In the genomic region with DNA sequence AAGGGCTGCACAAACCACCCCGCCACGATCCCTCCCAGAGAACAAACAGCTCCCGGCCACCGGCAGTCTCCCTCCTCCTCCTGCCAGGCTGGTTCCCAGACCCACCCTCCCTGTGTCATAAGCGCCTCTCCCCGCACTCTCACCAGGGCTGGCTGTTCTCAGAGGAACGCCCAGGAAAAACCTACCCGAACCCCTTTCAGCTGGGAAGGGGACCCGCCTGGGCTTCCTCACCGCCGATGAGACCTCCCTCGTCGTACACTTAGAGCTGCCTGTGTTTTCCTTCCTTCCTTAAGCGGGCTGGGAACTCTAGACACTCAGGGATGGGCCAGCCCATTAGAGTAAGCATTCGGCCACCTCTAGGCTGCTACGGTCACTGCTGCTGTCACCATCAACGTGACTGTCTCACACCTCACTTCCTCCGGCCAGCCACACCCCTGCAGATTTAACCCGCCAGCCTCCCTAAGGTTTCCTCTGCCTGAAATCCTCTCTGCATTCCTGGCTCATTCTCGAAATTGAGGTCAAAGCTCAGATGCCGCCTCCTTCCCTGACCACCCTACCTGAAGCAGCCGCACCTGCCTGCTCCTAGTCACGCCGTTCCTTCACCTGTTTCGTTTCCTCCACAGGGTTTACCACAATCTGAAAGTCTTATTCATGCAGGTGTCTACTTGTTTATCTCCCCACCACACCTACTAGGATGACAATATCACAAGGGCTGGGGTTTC, we compare ENCODE assay signal across 9 cellular contexts. TPM values are rescaled to one million over a fixed set of nuclear protein-coding genes. Genes with fewer than 3 reads are reported as not detected.
DNase-seq lines count a peak whose midpoint lies in the region; ATAC-seq and TF ChIP-seq lines count a peak whose summit lies in the region.
"Had no signal": no experiment of that assay in that cellular context is flagged by ENCODE, and none has a peak within 500 bp of the region (broad histone marks: within the 10 kb centered on the region; RNA-seq: fewer than 3 reads in every experiment).

No MANE protein-coding gene starts in this region.

- H3K4me3 ChIP-seq in right atrium auricular region = peak overlapping the region in 1 of 2 donors; percentile 18
- H3K4me3 ChIP-seq in SJCRH30 = peak overlapping the region; percentile 30
- peak overlapping the region in 5 of 10 donors; percentile 9 to 39 (median 36) for H3K4me3 ChIP-seq in heart right ventricle

- H3K27me3 ChIP-seq in right atrium auricular region = peaks cover 9 to 10% of the 10 kb centered on the region in 2 donors
- H3K27me3 ChIP-seq in SJCRH30 = peaks cover 10% of the 10 kb centered on the region
- peaks cover 0 to 92% (median 40%) of the 10 kb centered on the region in 7 donors for H3K27me3 ChIP-seq in heart right ventricle

- ATAC-seq in Right ventricle myocardium inferior (peak; percentile 45), heart right ventricle (peak; percentile 57 to 77 (median 70)), sciatic nerve (peak; percentile 28), GM18909 (IDR thresholded peaks at IDR 0.05; ENCODE audit: poor library complexity, unreplicated experiment) (no peak)

- 7 to 8% methylated on average over 25 of the region's 25 CpGs for WGBS in heart right ventricle, 2 donors

- H3K9me3 ChIP-seq in right atrium auricular region (peaks cover 0 to 14% of the 10 kb centered on the region in 2 donors), SJCRH30 (replicated peaks) (no peaks in the 10 kb centered on the region), heart right ventricle (peaks cover 0 to 5% (median 0%) of the 10 kb centered on the region in 11 donors)

- intact Hi-C loops in Right ventricle myocardium inferior (cut with DNase I) (no loop called here), heart right ventricle (cut with DNase I) (loop anchor here in 1 of 10 donors (10.0 kb wide), 1 partner anchor 46 kb away; a partner anchor contains a TSS), sciatic nerve (cut with DNase I) (no loop called here)

- TF ChIP-seq CTCF in right atrium auricular region (IDR thresholded peaks at IDR 0.05) (no peak), heart right ventricle (IDR thresholded peaks at IDR 0.05) (no peak)

- peak overlapping the region in 1 of 2 donors; percentile 27 for H3K27ac ChIP-seq in right atrium auricular region
- 0 out of 2 replicates have a peak overlapping the region, but pooled peaks have one; percentile 7 for H3K27ac ChIP-seq in SJCRH30
- peak overlapping the region in 4 of 10 donors; percentile 31 to 53 (median 38) for H3K27ac ChIP-seq in heart right ventricle

- H3K4me1 ChIP-seq in right atrium auricular region = peaks cover 0 to 8% of the 10 kb centered on the region in 2 donors
- H3K4me1 ChIP-seq in SJCRH30 = peaks cover 24% of the 10 kb centered on the region
- peaks cover 0 to 10% (median 3%) of the 10 kb centered on the region in 9 donors for H3K4me1 ChIP-seq in heart right ventricle

- H3K36me3 ChIP-seq in right atrium auricular region (no peaks in the 10 kb centered on the region), SJCRH30 (no peaks in the 10 kb centered on the region), heart right ventricle (no peaks in the 10 kb centered on the region)

- no peak for DNase-seq in Right ventricle myocardium inferior (ENCODE audit: missing footprints)
- DNase-seq in right atrium auricular region (ENCODE audit: low spot score) = no peak
- DNase-seq in SJCRH30 = peak; percentile 62 to 68
- peak in 1 of 2 donors; percentile 44 for DNase-seq in heart right ventricle
- DNase-seq in sciatic nerve (ENCODE audit: low spot score) = no peak
- no peak for DNase-seq in ecto neural progenitor cell (ENCODE audit: low spot score)
- DNase-seq in NCI-H524 treated with DMSO at 0.1 percent for 48 hours (lab: John Stamatoyannopoulos, UW) = no peak

RNA-seq across cellular contexts. Expression of a gene that starts 6.3 kb away (rescaled TPM):
- total RNA-seq in Right ventricle myocardium inferior = 47.8 TPM
- 10 to 100 TPM; 26.5 to 28.1 TPM for total RNA-seq in right atrium auricular region
- total RNA-seq in SJCRH30 (2014; rRNA removed; shearing (Covaris generic)) = 29.9 and 30.5 TPM in 2 replicates
- 10 to 100 TPM; 32.4 to 72.0 (median 54.5) TPM for total RNA-seq in heart right ventricle
- 10 to 100 TPM; 21.4 to 36.1 TPM for polyA plus RNA-seq in heart right ventricle
- total RNA-seq in sciatic nerve = 12.9 TPM

RNA-seq across cellular contexts. Expression of a gene that starts 6.4 kb away (rescaled TPM):
- total RNA-seq in Right ventricle myocardium inferior (1.9 TPM), right atrium auricular region (10 to 100 TPM in 1 of 2 donors, 1 to 10 TPM in 1; 6.7 to 13.8 TPM), heart right ventricle (1 to 10 TPM in 5 of 10 donors, under 1 TPM in 4, not detected in 1; 0.53 to 2.7 (median 1.1) TPM), sciatic nerve (1.2 TPM)
- total RNA-seq in SJCRH30 (2014; rRNA removed; shearing (Covaris generic)) = 1.4 and 1.7 TPM in 2 replicates
- polyA plus RNA-seq in heart right ventricle = 1 to 10 TPM; 3.7 to 7.9 TPM

RNA-seq across cellular contexts. Expression of a gene that starts 31.2 kb away (rescaled TPM):
- total RNA-seq in Right ventricle myocardium inferior (0.49 TPM), right atrium auricular region (under 1 TPM in 1 of 2 donors, not detected in 1; 0.16 TPM), heart right ventricle (under 1 TPM; 0.37 to 0.73 (median 0.46) TPM), sciatic nerve (0.89 TPM)
- total RNA-seq in SJCRH30 (2014; rRNA removed; shearing (Covaris generic)) = 15.1 and 16.7 TPM in 2 replicates
- 1 to 10 TPM in 1 of 2 donors, under 1 TPM in 1; 0.58 to 1.5 TPM for polyA plus RNA-seq in heart right ventricle
- total RNA-seq: dermis microvascular lymphatic vessel endothelial cell had no signal

RNA-seq across cellular contexts. Expression of a gene that starts 48.1 kb away (rescaled TPM):
- total RNA-seq in Right ventricle myocardium inferior (140 TPM), right atrium auricular region (100 to 1,000 TPM in 1 of 2 donors, 10 to 100 TPM in 1; 98.9 to 205 TPM), heart right ventricle (100 to 1,000 TPM; 134 to 242 (median 193) TPM), sciatic nerve (112 TPM)
- 26.2 and 30.5 TPM in 2 replicates for total RNA-seq in SJCRH30 (2014; rRNA removed; shearing (Covaris generic))
- polyA plus RNA-seq in heart right ventricle = 100 to 1,000 TPM; 223 to 283 TPM

Comparison
In these comparisons a context has a peak if more than half of its experiments do, and no peak if none do; other contexts are left out.
1. DNase-seq: peak in SJCRH30 (2 of 2); none in Right ventricle myocardium inferior (single experiment), right atrium auricular region (single experiment), sciatic nerve (single experiment), ecto neural progenitor cell (single experiment) and NCI-H524 treated with DMSO at 0.1 percent for 48 hours (single experiment).